ENCODE assay signal across 8 cellular contexts in genomic region chr14:79044894-79045624, GRCh38.
DNase-seq lines count a peak whose midpoint lies in the region; ATAC-seq and TF ChIP-seq lines count a peak whose summit lies in the region.
"Had no signal": no experiment of that assay in that cellular context is flagged by ENCODE, and none has a peak within 500 bp of the region (broad histone marks: within the 10 kb centered on the region; RNA-seq: fewer than 3 reads in every experiment).

No MANE protein-coding gene starts in this region.

- H3K9me3 ChIP-seq in tibial nerve = peaks cover 0 to 10% (median 0%) of the 10 kb centered on the region in 4 donors
- H3K9me3 ChIP-seq in CD8-positive, alpha-beta memory T cell (ENCODE audit: low read length) = no peaks in the 10 kb centered on the region

- peak; percentile 92 for DNase-seq in HPDE6-E6E7 (ENCODE audit: extremely low spot score)
- DNase-seq in SK-MEL-5 (ENCODE audit: low read depth, low spot score) = peak; percentile 40
- DNase-seq in foreskin melanocyte = peak; percentile 21
- peak; percentile 7 for DNase-seq in stromal cell of bone marrow (ENCODE audit: low read depth)
- no peak for DNase-seq in tibial nerve (ENCODE audit: low spot score in 2 of 2)
- DNase-seq in CD8-positive, alpha-beta memory T cell = no peak
- DNase-seq: immature natural killer cell had no signal

- CTCF ChIA-PET in CD8-positive, alpha-beta memory T cell (lab: Charles Lee) = no interaction called here

- no peak overlapping the region for H3K27ac ChIP-seq in tibial nerve
- no peak overlapping the region for H3K27ac ChIP-seq in CD8-positive, alpha-beta memory T cell (ENCODE audit: low read depth, low read length)

- H3K9me3 Mint-ChIP-seq in CD8-positive, alpha-beta memory T cell = peaks cover 2 to 8% (median 5%) of the 10 kb centered on the region in 5 donors

- in situ Hi-C loops in SK-MEL-5 (cut with HindIII; ENCODE audit: low pct_unique_long_range_greater_than_20kb, low sequenced_read_pairs) = no loop called here

- POLR2A ChIA-PET in CD8-positive, alpha-beta memory T cell (lab: Charles Lee) = no interaction called here

- H3K27me3 ChIP-seq in tibial nerve = no peaks in the 10 kb centered on the region
- no peaks in the 10 kb centered on the region for H3K27me3 ChIP-seq in CD8-positive, alpha-beta memory T cell (ENCODE audit: insufficient read depth, low read length, poor library complexity, severe bottlenecking)

- no peaks in the 10 kb centered on the region for H3K4me1 ChIP-seq in tibial nerve
- no peaks in the 10 kb centered on the region for H3K4me1 ChIP-seq in CD8-positive, alpha-beta memory T cell (ENCODE audit: insufficient read depth, low read length)

- no peaks in the 10 kb centered on the region for H3K36me3 Mint-ChIP-seq in CD8-positive, alpha-beta memory T cell

- H3K4me3 ChIP-seq in tibial nerve = no peak overlapping the region
- no peak overlapping the region for H3K4me3 ChIP-seq in CD8-positive, alpha-beta memory T cell (ENCODE audit: low read length)

- H3K4me1 Mint-ChIP-seq in CD8-positive, alpha-beta memory T cell = no peaks in the 10 kb centered on the region
- H3K4me1 Mint-ChIP-seq: immature natural killer cell had no signal

- H3K27ac Mint-ChIP-seq in CD8-positive, alpha-beta memory T cell = no peak overlapping the region
- H3K27ac Mint-ChIP-seq: immature natural killer cell had no signal

- H3K27me3 Mint-ChIP-seq in CD8-positive, alpha-beta memory T cell = peaks cover 0 to 1% of the 10 kb centered on the region in 2 donors

- no peak for TF ChIP-seq CTCF in tibial nerve (IDR thresholded peaks at IDR 0.05)

- no peak for TF ChIP-seq EP300 in tibial nerve (IDR thresholded peaks at IDR 0.05)

- no peak for TF ChIP-seq POLR2A in tibial nerve (IDR thresholded peaks at IDR 0.05)

- 46 to 49% methylated on average over 8 of the region's 8 CpGs for WGBS in tibial nerve, 2 donors

- H3K4me3 Mint-ChIP-seq in CD8-positive, alpha-beta memory T cell = no peak overlapping the region
- H3K4me3 Mint-ChIP-seq: immature natural killer cell had no signal

- ATAC-seq in GM21619 (IDR thresholded peaks at IDR 0.05; ENCODE audit: unreplicated experiment) = no peak

- no peaks in the 10 kb centered on the region for H3K36me3 ChIP-seq in tibial nerve
- H3K36me3 ChIP-seq in CD8-positive, alpha-beta memory T cell (ENCODE audit: insufficient read depth, low read length) = no peaks in the 10 kb centered on the region

Comparison
In these comparisons a context has a peak if more than half of its experiments do, and no peak if none do; other contexts are left out.
1. DNase-seq: peak in HPDE6-E6E7 (single experiment), SK-MEL-5 (single experiment), foreskin melanocyte (single experiment) and stromal cell of bone marrow (single experiment); none in tibial nerve (0 of 2) and CD8-positive, alpha-beta memory T cell (0 of 5).